In the genomic region with DNA sequence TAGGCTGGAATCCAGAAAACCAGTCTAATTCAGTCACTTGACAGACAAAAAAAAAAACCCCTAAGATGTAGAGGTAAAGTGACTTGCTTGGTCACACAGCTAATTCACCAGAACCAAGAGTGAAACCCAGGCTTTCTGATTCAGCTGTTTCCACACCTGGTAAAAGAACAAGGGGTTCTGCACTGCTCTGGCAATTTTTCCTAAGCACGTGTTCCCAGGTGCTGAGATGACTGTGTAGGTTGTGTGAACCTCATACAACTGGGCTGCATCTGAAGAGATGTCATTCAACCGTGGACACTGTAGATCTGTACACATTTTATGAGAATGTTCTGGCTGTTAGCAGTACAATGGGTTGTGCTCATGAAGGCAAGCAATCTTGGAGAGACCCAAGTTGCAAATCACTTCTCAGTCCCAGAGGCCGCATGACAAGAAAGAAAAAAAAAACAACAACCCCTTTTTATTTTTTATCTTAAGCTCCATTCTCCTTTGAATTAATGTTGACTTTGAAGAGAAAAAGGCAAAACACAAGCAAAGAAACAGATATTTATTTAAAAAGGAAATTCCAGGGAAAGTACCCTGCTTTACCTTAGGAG, we compare ENCODE assay signal across 8 cellular contexts.
DNase-seq lines count a peak whose midpoint lies in the region; ATAC-seq and TF ChIP-seq lines count a peak whose summit lies in the region.
"Had no signal": no experiment of that assay in that cellular context is flagged by ENCODE, and none has a peak within 500 bp of the region (broad histone marks: within the 10 kb centered on the region; RNA-seq: fewer than 3 reads in every experiment).

No MANE protein-coding gene starts in this region.

- H3K27me3 ChIP-seq in osteoblast (ENCODE audit: insufficient read depth, low read length): no peaks in the 10 kb centered on the region
- no peaks in the 10 kb centered on the region for H3K27me3 ChIP-seq in foreskin keratinocyte

- no peaks in the 10 kb centered on the region for H3K79me2 ChIP-seq in osteoblast (ENCODE audit: insufficient read depth, low read length)

- H3K9me3 ChIP-seq in osteoblast (ENCODE audit: low read depth, low read length): no peaks in the 10 kb centered on the region

- H3K4me1 ChIP-seq in osteoblast (ENCODE audit: insufficient read depth, low read length): no peaks in the 10 kb centered on the region
- H3K4me1 ChIP-seq in foreskin keratinocyte: peaks cover 10% of the 10 kb centered on the region

- H3K4me2 ChIP-seq in osteoblast (ENCODE audit: insufficient read depth, low read length): no peak overlapping the region

- peaks cover 7% of the 10 kb centered on the region for H3K36me3 ChIP-seq in osteoblast (ENCODE audit: insufficient read depth, low read length)

- H3K27ac ChIP-seq in osteoblast (ENCODE audit: low read depth, low read length) (no peak overlapping the region), foreskin keratinocyte (no peak overlapping the region)
- H3K27ac ChIP-seq: VCaP had no signal

- H3K4me3 ChIP-seq in osteoblast (ENCODE audit: insufficient read depth, low read length): no peak overlapping the region

- ATAC-seq in GM19025 (IDR thresholded peaks at IDR 0.05; ENCODE audit: low read depth, unreplicated experiment): peak; percentile 65
- ATAC-seq in HG02642 (IDR thresholded peaks at IDR 0.05; ENCODE audit: poor library complexity, unreplicated experiment): peak; percentile 84
- no peak for ATAC-seq in foreskin keratinocyte

- peak; percentile 96 for DNase-seq in RPMI8226
- peak; percentile 10 for DNase-seq in stimulated activated CD4-positive, alpha-beta T cell treated with anti-CD3 and anti-CD28 coated beads, Interleukin-4, amount 100 ng/mL, for 1 hour
- no peak for DNase-seq in osteoblast (ENCODE audit: insufficient read length, low spot score, missing footprints)
- no peak for DNase-seq in kidney tubule cell (ENCODE audit: low spot score)
- DNase-seq in foreskin keratinocyte: no peak

- no peaks in the 10 kb centered on the region for H4K20me1 ChIP-seq in osteoblast (ENCODE audit: insufficient read depth, low read length)

- H2AFZ ChIP-seq in osteoblast (ENCODE audit: low read length): no peak overlapping the region

- TF ChIP-seq CTCF in osteoblast (IDR thresholded peaks at IDR 0.05; ENCODE audit: extremely low read depth, low read depth, low read length): no peak
- TF ChIP-seq CTCF in foreskin keratinocyte (conservative IDR thresholded peaks at IDR 0.05): no peak

Comparison
In these comparisons a context has a peak if more than half of its experiments do, and no peak if none do; other contexts are left out.
1. DNase-seq: peak in RPMI8226 (single experiment) and stimulated activated CD4-positive, alpha-beta T cell treated with anti-CD3 and anti-CD28 coated beads, Interleukin-4, amount 100 ng/mL, for 1 hour (single experiment); none in osteoblast (single experiment), kidney tubule cell (single experiment) and foreskin keratinocyte (0 of 2).